In genomic region chr12:95802482-95803264, GRCh38 we compare ENCODE assay signal across 12 cellular contexts. TPM values are rescaled to one million over a fixed set of nuclear protein-coding genes. Genes with fewer than 3 reads are reported as not detected.
A peak's percentile ranks its signal among the peaks of the same experiment; 100 is the strongest.
DNase-seq lines count a peak whose midpoint lies in the region; ATAC-seq and TF ChIP-seq lines count a peak whose summit lies in the region.
"Had no signal": no experiment of that assay in that cellular context is flagged by ENCODE, and none has a peak within 500 bp of the region (broad histone marks: within the 10 kb centered on the region; RNA-seq: fewer than 3 reads in every experiment).

No MANE protein-coding gene starts in this region.

- no peaks in the 10 kb centered on the region for H3K36me3 Mint-ChIP-seq in T-cell

- H3K4me3 Mint-ChIP-seq in T-cell = no peak overlapping the region

- POLR2A ChIA-PET in T-cell (lab: Charles Lee) = no interaction called here

- H3K4me1 Mint-ChIP-seq in T-cell = peaks cover 0 to 11% (median 0%) of the 10 kb centered on the region in 3 donors

- H3K4me3 ChIP-seq in MG63 (no peak overlapping the region), epithelial cell of proximal tubule (ENCODE audit: low read depth, low read length) (no peak overlapping the region), muscle layer of colon (ENCODE audit: low read depth in 1 of 2, low read length in 2 of 2) (no peak overlapping the region)

- H3K9me3 ChIP-seq in MG63 (no peaks in the 10 kb centered on the region; the same call in 1 of the 2 replicates), muscle layer of colon (ENCODE audit: low read length) (no peaks in the 10 kb centered on the region)

- no peak overlapping the region for H3K27ac Mint-ChIP-seq in T-cell

- no peak for TF ChIP-seq CTCF in epithelial cell of proximal tubule (conservative IDR thresholded peaks at IDR 0.05; ENCODE audit: low read depth, low read length)

- no peaks in the 10 kb centered on the region for H3K36me3 ChIP-seq in MG63
- no peaks in the 10 kb centered on the region for H3K36me3 ChIP-seq in muscle layer of colon (ENCODE audit: insufficient read depth, low read length)

- CTCF ChIA-PET in T-cell (lab: Charles Lee) = no interaction called here

- H3K27me3 ChIP-seq in MG63 (no peaks in the 10 kb centered on the region), muscle layer of colon (ENCODE audit: control insufficient read depth in 1 of 2, insufficient read depth in 2 of 2, low read length in 2 of 2) (no peaks in the 10 kb centered on the region)

- ATAC-seq in GM19351 (IDR thresholded peaks at IDR 0.05; ENCODE audit: unreplicated experiment) = no peak
- no peak for ATAC-seq in T-cell (replicated peaks in 1 of 4)

- DNase-seq in AG08396 (ENCODE audit: low spot score) = peak; percentile 48
- peak; percentile 67 for DNase-seq in MG63
- DNase-seq in epithelial cell of proximal tubule (ENCODE audit: low read depth) = peak; percentile 100
- no peak for DNase-seq in D341Med (ENCODE audit: low spot score)
- DNase-seq in activated CD4-positive, alpha-beta T cell treated with anti-CD3 and anti-CD28 coated beads, Interleukin-2, amount 50 U/mL, for 4 hours = no peak
- no peak for DNase-seq in T-cell
- DNase-seq: activated naive CD4-positive, alpha-beta T cell treated with anti-CD3 and anti-CD28 coated beads, Interleukin-2, amount 50 U/mL, for 16 hours; NCI-H2081 treated with DMSO at 0.1 percent for 48 hours; stimulated activated CD4-positive, alpha-beta T cell treated with anti-CD3 and anti-CD28 coated beads, Interleukin-1b, Interleukin-23, amount 100 ng/mL, for 48 hours; T-helper 9 cell had no signal

- H3K4me1 ChIP-seq in muscle layer of colon (ENCODE audit: insufficient read depth, low read length) = peaks cover 11% of the 10 kb centered on the region

- H3K9me3 Mint-ChIP-seq in T-cell = no peaks in the 10 kb centered on the region

- H3K9ac ChIP-seq in muscle layer of colon (ENCODE audit: low read length) = no peak overlapping the region

- H3K27ac ChIP-seq in muscle layer of colon (ENCODE audit: low read depth, low read length) = peak overlapping the region; percentile 26

- H3K27me3 Mint-ChIP-seq in T-cell = peaks cover 6 to 11% of the 10 kb centered on the region in 2 donors

RNA-seq across cellular contexts. Expression of gene NTN4, which starts 12.1 kb away (rescaled TPM):
- 39.1 and 43.1 TPM in 2 replicates for total RNA-seq in MG63 (2014; rRNA removed; shearing (Covaris generic); ENCODE audit: low replicate concordance)
- total RNA-seq in epithelial cell of proximal tubule (110 and 120 TPM in 2 replicates), T-cell (1 to 10 TPM in 3 of 5 donors, under 1 TPM in 2; 0.53 to 4.1 (median 1.3) TPM)

RNA-seq across cellular contexts. Expression of gene SNRPF, which starts 56.1 kb away (rescaled TPM):
- total RNA-seq in MG63 (2014; rRNA removed; shearing (Covaris generic); ENCODE audit: low replicate concordance) = 6.3 and 16.9 TPM in 2 replicates
- 36.5 and 37.2 TPM in 2 replicates for total RNA-seq in epithelial cell of proximal tubule
- 10 to 100 TPM; 14.0 to 33.6 (median 19.3) TPM for total RNA-seq in T-cell

Comparison
In these comparisons a context has a peak if more than half of its experiments do, and no peak if none do; other contexts are left out.
1. DNase-seq: peak in AG08396 (single experiment), MG63 (single experiment) and epithelial cell of proximal tubule (single experiment); none in D341Med (single experiment), activated CD4-positive, alpha-beta T cell treated with anti-CD3 and anti-CD28 coated beads, Interleukin-2, amount 50 U/mL, for 4 hours (0 of 2) and T-cell (0 of 34).